Comparison of ENCODE assay signal across 24 cellular contexts in genomic region chr10:62394556-62395018, GRCh38. TPM values are rescaled to one million over a fixed set of nuclear protein-coding genes. Genes with fewer than 3 reads are reported as not detected.
DNase-seq lines count a peak whose midpoint lies in the region; ATAC-seq, FAIRE-seq and TF ChIP-seq lines count a peak whose summit lies in the region.
"Had no signal": no experiment of that assay in that cellular context is flagged by ENCODE, and none has a peak within 500 bp of the region (broad histone marks: within the 10 kb centered on the region; RNA-seq: fewer than 3 reads in every experiment).

No MANE protein-coding gene starts in this region.

- CTCF ChIA-PET in A549 (lab: Yijun Ruan, JAX), result no interaction called here

- TF ChIP-seq RAD21 in A549 (conservative IDR thresholded peaks at IDR 0.05 in 1 of 2, IDR thresholded peaks at IDR 0.05 in 1 of 2), result no peak

- POLR2A ChIA-PET in A549 (lab: Yijun Ruan, JAX), result no interaction called here

- no peaks in the 10 kb centered on the region for H3K4me1 ChIP-seq in A549
- H3K4me1 ChIP-seq: BLaER1 treated with 17β-estradiol and CSF1 and Interleukin-3, amounts not matched to agents 10 nM and 100 nM; Peyer's patch had no signal

- no peak overlapping the region for H3K4me3 ChIP-seq in A549
- H3K4me3 ChIP-seq: BLaER1 treated with 17β-estradiol and CSF1 and Interleukin-3, amounts not matched to agents 10 nM and 100 nM; Peyer's patch had no signal

- H3K27ac ChIP-seq in A549, result no peak overlapping the region
- H3K27ac ChIP-seq: BLaER1 treated with 17β-estradiol and CSF1 and Interleukin-3, amounts not matched to agents 10 nM and 100 nM; HL-60; Peyer's patch had no signal

- no peak for ATAC-seq in A549
- ATAC-seq: SK-N-SH treated with all-trans-retinoic acid at 6 μM for 48 hours had no signal

- TF ChIP-seq POLR2A in A549 (IDR thresholded peaks at IDR 0.05; ENCODE audit: low read length), result no peak
- no peak for TF ChIP-seq POLR2A in H54 (IDR thresholded peaks at IDR 0.05; ENCODE audit: low read depth, low read length)

- H3K9me3 ChIP-seq in A549, result no peaks in the 10 kb centered on the region
- H3K9me3 ChIP-seq: BLaER1 treated with 17β-estradiol and CSF1 and Interleukin-3, amounts not matched to agents 10 nM and 100 nM; Peyer's patch had no signal

- no peak for TF ChIP-seq EP300 in A549 (IDR thresholded peaks at IDR 0.05)

- WGBS in A549 (ENCODE audit: missing lambda C conversion rate), result 29% methylated on average over 2 of the region's 2 CpGs

- no peak overlapping the region for H3K4me2 ChIP-seq in A549
- H3K4me2 ChIP-seq: BLaER1 treated with 17β-estradiol and CSF1 and Interleukin-3, amounts not matched to agents 10 nM and 100 nM had no signal

- no peak for TF ChIP-seq CTCF in A549 (IDR thresholded peaks at IDR 0.05)

- DNase-seq in A549 (ENCODE audit: low read depth in 1 of 2, low spot score in 1 of 2) (no peak), NCI-H69 (lab: John Stamatoyannopoulos, UW) (peak; percentile 0), cerebellar cortex (ENCODE audit: low spot score) (peak; percentile 33), iPS-NIHi7 (ENCODE audit: extremely low spot score) (peak; percentile 21), AG08396 (ENCODE audit: low spot score) (no peak), NCI-H2029 (lab: John Stamatoyannopoulos, UW) (no peak), cerebellar nuclear complex (lab: John Stamatoyannopoulos, UW) (no peak), H54 (ENCODE audit: insufficient read length, low spot score) (no peak)
- DNase-seq: CD8-positive, alpha-beta memory T cell; DMS79 treated with DMSO at 0.1 percent for 48 hours; H9; KBM-7; MV-4-11; NCI-H1436 treated with DMSO at 0.1 percent for 48 hours; NCI-H2081; NCI-H510A; NCI-H82; Peyer's patch; Right ventricle myocardium superior had no signal

- no peak for FAIRE-seq in A549 (lab: Jason Lieb, UNC)
- no peak for FAIRE-seq in H54 (lab: Jason Lieb, UNC)
- FAIRE-seq: D721Med, G401.6 had no signal

TF ChIP-seq in A549, 52 proteins besides CTCF, POLR2A, EP300 and RAD21:
- TF ChIP-seq CHD2 (IDR thresholded peaks at IDR 0.05; ENCODE audit: low read length, partially characterized antibody), result no peak
- TF ChIP-seq ATOH8 (CRISPR knock-in tag; IDR thresholded peaks at IDR 0.05; ENCODE audit: low read depth), result no peak
- peak; percentile 24 for TF ChIP-seq MAFK (IDR thresholded peaks at IDR 0.05; ENCODE audit: partially characterized antibody)
TF ChIP-seq in A549: peak in this region for 1.

RNA-seq across cellular contexts. Expression of gene ZNF365, which starts 20.4 kb away (rescaled TPM):
- polyA plus RNA-seq in A549 (2011; rRNA removed) (1.3 and 1.5 TPM in 2 replicates), A549 (2017; fragmentation: RNase III; extraction: RNeasy Plus Mini Kit Qiagen cat#74134 plus additional on column Dnase treatment) (1.1 to 1.3 TPM (median 1.2 TPM) in 3 replicates)
- 0.48 TPM in 2 replicates for polyA plus RNA-seq in A549 (2012; cell fraction: cytosol; rRNA removed)
- 0.29 and 0.49 TPM in 2 replicates for polyA plus RNA-seq in A549 (2012; cell fraction: nucleus; rRNA removed)
- 1.8 and 2.8 TPM in 2 replicates for polyA minus RNA-seq in A549 (2011; rRNA and poly(A)+ RNA removed)

Comparison
In these comparisons a context has a peak if more than half of its experiments do, and no peak if none do; other contexts are left out.
1. DNase-seq: peak in NCI-H69 (single experiment), cerebellar cortex (single experiment) and iPS-NIHi7 (single experiment); none in A549 (0 of 2), AG08396 (single experiment), NCI-H2029 (single experiment), cerebellar nuclear complex (0 of 2) and H54 (single experiment).